Comparison of ENCODE assay signal across 20 cellular contexts in genomic region chr10:131513445-131513844, GRCh38.
"Had no signal": no experiment of that assay in that cellular context is flagged by ENCODE, and none has a peak within 500 bp of the region (broad histone marks: within the 10 kb centered on the region; RNA-seq: fewer than 3 reads in every experiment).

No MANE protein-coding gene starts in this region.

- DNase-seq: KBM-7, NCI-H1092, NCI-H1105 treated with DMSO at 0.1 percent for 48 hours, NCI-H1417 treated with DMSO at 0.1 percent for 48 hours, NCI-H146, NCI-H1694 treated with DMSO at 0.1 percent for 48 hours, NCI-H1930, NCI-H2081, NCI-H2107, NCI-H2227 treated with DMSO at 0.1 percent for 48 hours, NCI-H524, NCI-H69, NCI-H774, SHP77 treated with DMSO at 0.1 percent for 48 hours, SJCRH30, T-helper 1 cell had no signal

- H3K27me3 ChIP-seq: SJCRH30 had no signal

- H3K27ac ChIP-seq: RWPE1, SJCRH30 had no signal

- H3K4me1 ChIP-seq: SJCRH30 had no signal

- H3K36me3 ChIP-seq: MG63, SJCRH30 had no signal

- ATAC-seq: Right ventricle myocardium inferior, SK-N-SH treated with all-trans-retinoic acid at 6 μM for 48 hours had no signal

- H3K4me3 ChIP-seq: MG63, SJCRH30 had no signal

- H3K9me3 ChIP-seq: MG63, SJCRH30 had no signal
